ENCODE assay signal across 8 cellular contexts in the genomic region with DNA sequence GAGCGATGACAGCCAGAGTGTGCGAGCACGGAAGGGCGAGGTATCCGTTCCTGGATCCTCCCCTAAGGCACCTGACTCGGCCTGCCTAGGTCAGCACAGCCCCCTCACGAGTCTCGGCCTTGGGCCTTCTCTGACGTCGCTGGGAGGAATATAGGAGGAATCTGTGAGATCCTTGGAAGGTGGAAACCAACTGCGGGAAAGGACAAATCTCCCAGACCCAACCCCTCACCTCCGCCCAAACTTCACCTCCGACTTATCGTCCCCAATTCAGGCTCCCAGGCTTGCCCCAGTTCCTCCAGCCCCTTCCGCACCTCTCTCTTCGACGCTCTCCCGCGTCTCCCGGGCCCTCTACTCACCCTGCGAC. TPM values are rescaled to one million over a fixed set of nuclear protein-coding genes. Genes with fewer than 3 reads are reported as not detected.
DNase-seq lines count a peak whose midpoint lies in the region; ATAC-seq and TF ChIP-seq lines count a peak whose summit lies in the region.

No MANE protein-coding gene starts in this region.

- TF ChIP-seq CTCF in NB4 (IDR thresholded peaks at IDR 0.05; ENCODE audit: low read depth, low read length): no peak
- no peak for TF ChIP-seq CTCF in foreskin fibroblast (IDR thresholded peaks at IDR 0.05; ENCODE audit: low read depth, low read length)
- TF ChIP-seq CTCF in osteocyte (IDR thresholded peaks at IDR 0.05): no peak

- DNase-seq in AG08395 (ENCODE audit: low spot score) (peak; percentile 30), NB4 (ENCODE audit: low read depth) (no peak), foreskin fibroblast (peak; percentile 24 to 60), osteocyte (ENCODE audit: extremely low spot score, unreplicated experiment) (no peak), G401 (ENCODE audit: low spot score) (no peak), NCI-H1105 (lab: John Stamatoyannopoulos, UW) (no peak)
- DNase-seq in activated T-helper 9 cell treated with anti-CD3 and anti-CD28 coated beads, Interleukin-2, amount 50 U/mL, for 16 hours (ENCODE audit: low read depth): peak; percentile 15

- in situ Hi-C loops in G401 (cut with HindIII; ENCODE audit: low sequenced_read_pairs): no loop called here

- peak overlapping the region; percentile 98 for H3K4me3 Mint-ChIP-seq in osteocyte (ENCODE audit: unreplicated experiment)

- H3K4me3 ChIP-seq in NB4 (ENCODE audit: low read depth, low read length) (peak overlapping the region; percentile 98), foreskin fibroblast (ENCODE audit: low read depth in 1 of 2, low read length in 2 of 2) (peak overlapping the region; percentile 96 to 98)

- no peaks in the 10 kb centered on the region for H3K27me3 Mint-ChIP-seq in osteocyte (ENCODE audit: unreplicated experiment)

- no peak for TF ChIP-seq POLR2A in NB4 (IDR thresholded peaks at IDR 0.05; ENCODE audit: extremely low read depth, insufficient read length)

- peaks cover 20% of the 10 kb centered on the region for H3K36me3 Mint-ChIP-seq in osteocyte (ENCODE audit: unreplicated experiment)

- H3K27ac Mint-ChIP-seq in osteocyte (ENCODE audit: unreplicated experiment): peak overlapping the region; percentile 95

- peak; percentile 11 for ATAC-seq in GM21423 (IDR thresholded peaks at IDR 0.05; ENCODE audit: unreplicated experiment)

- H3K4me1 Mint-ChIP-seq in osteocyte (ENCODE audit: unreplicated experiment): peaks cover 42% of the 10 kb centered on the region

- H3K9me3 Mint-ChIP-seq in osteocyte (ENCODE audit: unreplicated experiment): no peaks in the 10 kb centered on the region

RNA-seq across cellular contexts. Expression of gene APH1A, which starts 0.5 kb away (rescaled TPM):
- total RNA-seq in osteocyte: 138 and 147 TPM in 2 replicates
- total RNA-seq in G401 (2014; rRNA removed; shearing (Covaris generic)): 162 and 193 TPM in 2 replicates

RNA-seq across cellular contexts. Expression of gene C1orf54, which starts 4.3 kb away (rescaled TPM):
- total RNA-seq in osteocyte: 49.9 and 55.6 TPM in 2 replicates
- 2.3 and 4.6 TPM in 2 replicates for total RNA-seq in G401 (2014; rRNA removed; shearing (Covaris generic))

RNA-seq across cellular contexts. Expression of gene CA14, which starts 10.8 kb away (rescaled TPM):
- total RNA-seq in osteocyte: not detected in 2 replicates
- 20.7 and 42.6 TPM in 2 replicates for total RNA-seq in G401 (2014; rRNA removed; shearing (Covaris generic))

RNA-seq across cellular contexts. Expression of gene CIART, which starts 14.0 kb away (rescaled TPM):
- 3.4 and 5.3 TPM in 2 replicates for total RNA-seq in osteocyte
- total RNA-seq in G401 (2014; rRNA removed; shearing (Covaris generic)): 9.5 and 11.7 TPM in 2 replicates

RNA-seq across cellular contexts. Expression of gene MRPS21, which starts 25.3 kb away (rescaled TPM):
- 76.0 and 81.5 TPM in 2 replicates for total RNA-seq in osteocyte
- total RNA-seq in G401 (2014; rRNA removed; shearing (Covaris generic)): 73.2 and 92.0 TPM in 2 replicates

Comparison
In these comparisons a context has a peak if more than half of its experiments do, and no peak if none do; other contexts are left out.
1. DNase-seq: peak in AG08395 (single experiment), activated T-helper 9 cell treated with anti-CD3 and anti-CD28 coated beads, Interleukin-2, amount 50 U/mL, for 16 hours (single experiment) and foreskin fibroblast (2 of 2); none in NB4 (single experiment), osteocyte (single experiment), G401 (single experiment) and NCI-H1105 (single experiment).
2. RNA of gene CA14, which starts 10.8 kb away (total RNA-seq): 20.7 to 42.6 TPM in G401; not detected in osteocyte; every median in the first group is over 10 times any median in the second.